Comparison of ENCODE assay signal across 1 cellular context in the genomic region with DNA sequence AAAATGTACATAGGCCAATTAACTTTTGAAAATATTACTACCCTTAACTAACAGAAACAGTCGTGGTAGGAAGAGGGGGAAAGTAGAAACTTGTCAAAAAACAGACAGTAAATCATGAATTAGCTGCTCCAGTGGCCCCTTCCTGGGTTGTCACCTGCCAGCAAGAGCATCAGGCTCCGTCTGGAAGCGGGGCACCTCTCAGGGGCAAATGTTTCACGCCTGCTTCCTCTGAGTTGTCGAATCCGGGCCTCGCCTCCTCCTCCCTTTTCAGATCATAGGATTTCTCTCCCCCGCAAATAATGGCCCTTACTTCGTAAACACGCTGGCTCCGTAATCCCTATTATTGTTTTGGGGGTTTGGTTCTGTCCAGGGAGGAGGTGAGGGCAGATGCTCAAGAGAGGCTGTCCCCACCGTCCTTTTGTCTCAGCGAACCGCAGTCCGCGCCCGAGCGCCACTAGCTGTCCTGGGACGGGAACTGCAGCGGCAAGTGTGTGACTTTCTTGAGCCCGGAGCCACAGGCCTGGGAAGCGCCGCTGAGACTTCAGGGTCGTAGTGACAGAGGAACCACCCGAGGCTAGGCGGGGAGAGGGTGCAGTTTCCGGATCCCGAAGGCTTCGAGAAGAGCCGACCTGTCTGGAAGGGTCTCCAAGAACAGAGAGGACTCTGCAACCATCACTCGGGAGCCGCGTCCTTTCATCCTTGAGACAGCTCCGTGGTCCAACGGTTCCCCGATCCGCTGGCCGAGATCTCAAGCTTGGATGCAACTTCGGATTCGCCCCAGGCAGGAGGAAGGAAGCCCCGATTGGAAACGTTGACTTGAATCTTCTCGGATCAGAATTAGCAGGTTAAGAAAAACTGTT.
TF ChIP-seq lines count a peak whose summit lies in the region.

No MANE protein-coding gene starts in this region.

TF ChIP-seq in K562, 482 proteins besides CTCF, POLR2A, EP300 and RAD21 (continued from another document):
- TF ChIP-seq ARID4B (CRISPR knock-in tag; IDR thresholded peaks at IDR 0.05) (no peak), ZBED1 (IDR thresholded peaks at IDR 0.05) (no peak), ZNF263 (CRISPR knock-in tag; IDR thresholded peaks at IDR 0.05; ENCODE audit: borderline replicate concordance) (peak; percentile 16; the same call in 1 of the 2 replicates), ELF2 (CRISPR knock-in tag; IDR thresholded peaks at IDR 0.05) (no peak), NRF1 (conservative IDR thresholded peaks at IDR 0.05 in 1 of 2, IDR thresholded peaks at IDR 0.05 in 1 of 2) (peak; percentile 48 to 62), L3MBTL2 (IDR thresholded peaks at IDR 0.05) (peak; percentile 37; the same call in 1 of the 2 replicates), SOX6 (IDR thresholded peaks at IDR 0.05) (peak; percentile 95), YY1 (IDR thresholded peaks at IDR 0.05; ENCODE audit: borderline replicate concordance in 1 of 3, control insufficient read depth in 1 of 3, extremely low read depth in 1 of 3, insufficient read depth in 3 of 3, insufficient read length in 1 of 3, insufficient replicate concordance in 2 of 3, low read depth in 1 of 3, low read length in 2 of 3) (peak in 2 of 3 experiments; percentile 37 to 55), SIN3A (IDR thresholded peaks at IDR 0.05; ENCODE audit: borderline replicate concordance in 2 of 2, control insufficient read depth in 1 of 2, low read depth in 2 of 2, low read length in 2 of 2) (0 out of 4 replicates have a peak, but pooled peaks of 1 of the 2 experiments have one; percentile 53), SAP30 (IDR thresholded peaks at IDR 0.05; ENCODE audit: borderline replicate concordance, insufficient read depth, low read depth, low read length, poor library complexity, severe bottlenecking) (no peak), GABPA (tag; conservative IDR thresholded peaks at IDR 0.05; ENCODE audit: low read depth) (no peak; the same call in 1 of the 2 replicates), SETDB1 (IDR thresholded peaks at IDR 0.05; ENCODE audit: low read length) (peak; percentile 65), MAZ (CRISPR knock-in tag; conservative IDR thresholded peaks at IDR 0.05 in 1 of 2, IDR thresholded peaks at IDR 0.05 in 1 of 2) (peak in 1 of 2 experiments; percentile 74; a peak in 2 of 4 replicates), TAF1 (IDR thresholded peaks at IDR 0.05; ENCODE audit: control insufficient read depth, extremely low read depth, insufficient read depth, low read length, severe bottlenecking) (peak; percentile 29), CTBP1 (IDR thresholded peaks at IDR 0.05; ENCODE audit: borderline replicate concordance) (peak; percentile 95), SRF (CRISPR knock-in tag; IDR thresholded peaks at IDR 0.05) (peak in 1 of 2 experiments; percentile 94; a peak in 1 of 4 replicates), MCM2 (IDR thresholded peaks at IDR 0.05; ENCODE audit: low read depth) (no peak), RB1 (IDR thresholded peaks at IDR 0.05; ENCODE audit: low read depth) (peak; percentile 80), TARDBP (IDR thresholded peaks at IDR 0.05) (peak; percentile 46; the same call in 1 of the 2 replicates), ZFX (CRISPR knock-in tag; IDR thresholded peaks at IDR 0.05) (peak; percentile 63), ZNF175 (CRISPR knock-in tag; IDR thresholded peaks at IDR 0.05; ENCODE audit: low read depth) (no peak), EP400 (IDR thresholded peaks at IDR 0.05) (peak; percentile 23; the same call in 1 of the 2 replicates), TEAD1 (CRISPR knock-in tag; IDR thresholded peaks at IDR 0.05) (peak in 1 of 2 experiments; percentile 12; a peak in 2 of 4 replicates), TGIF2 (CRISPR knock-in tag; IDR thresholded peaks at IDR 0.05) (peak; percentile 9; the same call in 1 of the 2 replicates), ZNF583 (CRISPR knock-in tag; IDR thresholded peaks at IDR 0.05) (0 out of 2 replicates have a peak, but pooled peaks have one; percentile 21), SIN3B (IDR thresholded peaks at IDR 0.05; ENCODE audit: low read depth) (0 out of 2 replicates have a peak, but pooled peaks have one; percentile 10), ZBTB17 (CRISPR knock-in tag; IDR thresholded peaks at IDR 0.05) (peak; percentile 35; the same call in 1 of the 2 replicates), HDAC3 (IDR thresholded peaks at IDR 0.05; ENCODE audit: borderline replicate concordance, partially characterized antibody) (no peak), ZSCAN32 (CRISPR knock-in tag; IDR thresholded peaks at IDR 0.05) (peak; percentile 36; the same call in 1 of the 2 replicates), XRCC5 (IDR thresholded peaks at IDR 0.05; ENCODE audit: low read depth, low read length) (peak; percentile 83; the same call in 1 of the 2 replicates), ZNF146 (CRISPR knock-in tag; IDR thresholded peaks at IDR 0.05; ENCODE audit: unreplicated experiment) (no peak), ERF (CRISPR knock-in tag; IDR thresholded peaks at IDR 0.05) (0 out of 2 replicates have a peak, but pooled peaks have one; percentile 60), MECOM (CRISPR knock-in tag; IDR thresholded peaks at IDR 0.05) (peak; percentile 95), HDAC2 (IDR thresholded peaks at IDR 0.05) (no peak), BHLHE40 (IDR thresholded peaks at IDR 0.05; ENCODE audit: low read length) (no peak), KAT7 (CRISPR knock-in tag; IDR thresholded peaks at IDR 0.05; ENCODE audit: borderline replicate concordance) (0 out of 2 replicates have a peak, but pooled peaks have one; percentile 10)
- TF ChIP-seq, protein P1, sequence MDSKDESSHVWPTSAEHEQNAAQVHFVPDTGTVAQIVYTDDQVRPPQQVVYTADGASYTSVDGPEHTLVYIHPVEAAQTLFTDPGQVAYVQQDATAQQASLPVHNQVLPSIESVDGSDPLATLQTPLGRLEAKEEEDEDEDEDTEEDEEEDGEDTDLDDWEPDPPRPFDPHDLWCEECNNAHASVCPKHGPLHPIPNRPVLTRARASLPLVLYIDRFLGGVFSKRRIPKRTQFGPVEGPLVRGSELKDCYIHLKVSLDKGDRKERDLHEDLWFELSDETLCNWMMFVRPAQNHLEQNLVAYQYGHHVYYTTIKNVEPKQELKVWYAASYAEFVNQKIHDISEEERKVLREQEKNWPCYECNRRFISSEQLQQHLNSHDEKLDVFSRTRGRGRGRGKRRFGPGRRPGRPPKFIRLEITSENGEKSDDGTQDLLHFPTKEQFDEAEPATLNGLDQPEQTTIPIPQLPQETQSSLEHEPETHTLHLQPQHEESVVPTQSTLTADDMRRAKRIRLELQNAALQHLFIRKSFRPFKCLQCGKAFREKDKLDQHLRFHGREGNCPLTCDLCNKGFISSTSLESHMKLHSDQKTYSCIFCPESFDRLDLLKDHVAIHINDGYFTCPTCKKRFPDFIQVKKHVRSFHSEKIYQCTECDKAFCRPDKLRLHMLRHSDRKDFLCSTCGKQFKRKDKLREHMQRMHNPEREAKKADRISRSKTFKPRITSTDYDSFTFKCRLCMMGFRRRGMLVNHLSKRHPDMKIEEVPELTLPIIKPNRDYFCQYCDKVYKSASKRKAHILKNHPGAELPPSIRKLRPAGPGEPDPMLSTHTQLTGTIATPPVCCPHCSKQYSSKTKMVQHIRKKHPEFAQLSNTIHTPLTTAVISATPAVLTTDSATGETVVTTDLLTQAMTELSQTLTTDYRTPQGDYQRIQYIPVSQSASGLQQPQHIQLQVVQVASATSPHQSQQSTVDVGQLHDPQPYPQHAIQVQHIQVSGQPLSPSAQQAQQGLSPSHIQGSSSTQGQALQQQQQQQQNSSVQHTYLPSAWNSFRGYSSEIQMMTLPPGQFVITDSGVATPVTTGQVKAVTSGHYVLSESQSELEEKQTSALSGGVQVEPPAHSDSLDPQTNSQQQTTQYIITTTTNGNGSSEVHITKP (IDR thresholded peaks at IDR 0.05; ENCODE audit: partially characterized antibody), result peak; percentile 78
- TF ChIP-seq, protein P2, sequence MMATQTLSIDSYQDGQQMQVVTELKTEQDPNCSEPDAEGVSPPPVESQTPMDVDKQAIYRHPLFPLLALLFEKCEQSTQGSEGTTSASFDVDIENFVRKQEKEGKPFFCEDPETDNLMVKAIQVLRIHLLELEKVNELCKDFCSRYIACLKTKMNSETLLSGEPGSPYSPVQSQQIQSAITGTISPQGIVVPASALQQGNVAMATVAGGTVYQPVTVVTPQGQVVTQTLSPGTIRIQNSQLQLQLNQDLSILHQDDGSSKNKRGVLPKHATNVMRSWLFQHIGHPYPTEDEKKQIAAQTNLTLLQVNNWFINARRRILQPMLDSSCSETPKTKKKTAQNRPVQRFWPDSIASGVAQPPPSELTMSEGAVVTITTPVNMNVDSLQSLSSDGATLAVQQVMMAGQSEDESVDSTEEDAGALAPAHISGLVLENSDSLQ (IDR thresholded peaks at IDR 0.05), result 0 out of 2 replicates have a peak, but pooled peaks have one; percentile 5
- TF ChIP-seq, protein P3, sequence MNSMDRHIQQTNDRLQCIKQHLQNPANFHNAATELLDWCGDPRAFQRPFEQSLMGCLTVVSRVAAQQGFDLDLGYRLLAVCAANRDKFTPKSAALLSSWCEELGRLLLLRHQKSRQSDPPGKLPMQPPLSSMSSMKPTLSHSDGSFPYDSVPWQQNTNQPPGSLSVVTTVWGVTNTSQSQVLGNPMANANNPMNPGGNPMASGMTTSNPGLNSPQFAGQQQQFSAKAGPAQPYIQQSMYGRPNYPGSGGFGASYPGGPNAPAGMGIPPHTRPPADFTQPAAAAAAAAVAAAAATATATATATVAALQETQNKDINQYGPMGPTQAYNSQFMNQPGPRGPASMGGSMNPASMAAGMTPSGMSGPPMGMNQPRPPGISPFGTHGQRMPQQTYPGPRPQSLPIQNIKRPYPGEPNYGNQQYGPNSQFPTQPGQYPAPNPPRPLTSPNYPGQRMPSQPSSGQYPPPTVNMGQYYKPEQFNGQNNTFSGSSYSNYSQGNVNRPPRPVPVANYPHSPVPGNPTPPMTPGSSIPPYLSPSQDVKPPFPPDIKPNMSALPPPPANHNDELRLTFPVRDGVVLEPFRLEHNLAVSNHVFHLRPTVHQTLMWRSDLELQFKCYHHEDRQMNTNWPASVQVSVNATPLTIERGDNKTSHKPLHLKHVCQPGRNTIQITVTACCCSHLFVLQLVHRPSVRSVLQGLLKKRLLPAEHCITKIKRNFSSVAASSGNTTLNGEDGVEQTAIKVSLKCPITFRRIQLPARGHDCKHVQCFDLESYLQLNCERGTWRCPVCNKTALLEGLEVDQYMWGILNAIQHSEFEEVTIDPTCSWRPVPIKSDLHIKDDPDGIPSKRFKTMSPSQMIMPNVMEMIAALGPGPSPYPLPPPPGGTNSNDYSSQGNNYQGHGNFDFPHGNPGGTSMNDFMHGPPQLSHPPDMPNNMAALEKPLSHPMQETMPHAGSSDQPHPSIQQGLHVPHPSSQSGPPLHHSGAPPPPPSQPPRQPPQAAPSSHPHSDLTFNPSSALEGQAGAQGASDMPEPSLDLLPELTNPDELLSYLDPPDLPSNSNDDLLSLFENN (IDR thresholded peaks at IDR 0.05; ENCODE audit: low read depth in 2 of 2, low read length in 2 of 2), result 0 out of 4 replicates have a peak, but pooled peaks of 1 of the 2 experiments have one; percentile 27
- TF ChIP-seq, protein P4, sequence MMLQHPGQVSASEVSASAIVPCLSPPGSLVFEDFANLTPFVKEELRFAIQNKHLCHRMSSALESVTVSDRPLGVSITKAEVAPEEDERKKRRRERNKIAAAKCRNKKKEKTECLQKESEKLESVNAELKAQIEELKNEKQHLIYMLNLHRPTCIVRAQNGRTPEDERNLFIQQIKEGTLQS (IDR thresholded peaks at IDR 0.05), result no peak
- TF ChIP-seq, protein P4 (CRISPR knock-in tag; conservative IDR thresholded peaks at IDR 0.05), result peak; percentile 49; the same call in 1 of the 2 replicates
